17 cellular contexts compared by ENCODE assay signal in genomic region chr6:168169624-168170023, GRCh38.
"Had no signal": no experiment of that assay in that cellular context is flagged by ENCODE, and none has a peak within 500 bp of the region (broad histone marks: within the 10 kb centered on the region; RNA-seq: fewer than 3 reads in every experiment).

No MANE protein-coding gene starts in this region.

- H2AFZ ChIP-seq: hepatocyte had no signal

- H3K4me3 ChIP-seq: coronary artery, hepatocyte, mucosa of descending colon, ovary, right atrium auricular region, uterus had no signal

- H3K27ac Mint-ChIP-seq: naive thymus-derived CD8-positive, alpha-beta T cell had no signal

- H3K27me3 ChIP-seq: hepatocyte, ovary, uterus had no signal

- H3K36me3 Mint-ChIP-seq: naive thymus-derived CD8-positive, alpha-beta T cell had no signal

- DNase-seq: effector CD4-positive, alpha-beta T cell; foreskin melanocyte; kidney glomerular epithelial cell; mammary epithelial cell; mucosa of descending colon; naive thymus-derived CD8-positive, alpha-beta T cell; ovary; small intestine; stimulated activated CD4-positive, alpha-beta T cell treated with anti-CD3 and anti-CD28 coated beads, Interleukin-2, amount 100 ng/mL, for 48 hours; stimulated activated naive CD4-positive, alpha-beta T cell treated with Interleukin-2 at 50 U/mL for 16 hours; trophoblast cell; uterus had no signal

- H3K4me3 Mint-ChIP-seq: naive thymus-derived CD8-positive, alpha-beta T cell; neural crest cell had no signal

- H3K36me3 ChIP-seq: ovary, right atrium auricular region, uterus had no signal

- FAIRE-seq: small intestine had no signal

- H3K4me2 ChIP-seq: hepatocyte had no signal

- H3K4me1 ChIP-seq: right atrium auricular region, uterus had no signal

- H3K9me3 ChIP-seq: mucosa of descending colon, ovary, right atrium auricular region, uterus had no signal

- H3K79me2 ChIP-seq: hepatocyte had no signal

- ATAC-seq: left lobe of liver; naive thymus-derived CD8-positive, alpha-beta T cell had no signal

- H3K27ac ChIP-seq: coronary artery, hepatocyte, ovary, right atrium auricular region, uterus had no signal
